20 cellular contexts compared by ENCODE assay signal in genomic region chr5:181166812-181167733, GRCh38. TPM values are rescaled to one million over a fixed set of nuclear protein-coding genes. Genes with fewer than 3 reads are reported as not detected.
A peak's percentile ranks its signal among the peaks of the same experiment; 100 is the strongest.
DNase-seq lines count a peak whose midpoint lies in the region; ATAC-seq and TF ChIP-seq lines count a peak whose summit lies in the region.
"Had no signal": no experiment of that assay in that cellular context is flagged by ENCODE, and none has a peak within 500 bp of the region (broad histone marks: within the 10 kb centered on the region; RNA-seq: fewer than 3 reads in every experiment).

No MANE protein-coding gene starts in this region.

- H3K9ac ChIP-seq in SU-DHL-6 (ENCODE audit: low read length), result no peak overlapping the region

- H3K4me3 Mint-ChIP-seq in T-helper 2 cell treated with Interferon-gamma antibody and Interleukin-4, amounts not matched to agents 5 μg/mL and 100 μg/mL, for 36 hours, result no peak overlapping the region
- H3K4me3 Mint-ChIP-seq in neural crest cell, result peak overlapping the region; percentile 1

- no peaks in the 10 kb centered on the region for H3K36me3 ChIP-seq in HEK293 (ENCODE audit: control insufficient read depth in 2 of 2, insufficient read depth in 1 of 2, low read length in 2 of 2)
- no peaks in the 10 kb centered on the region for H3K36me3 ChIP-seq in SU-DHL-6 (ENCODE audit: low read length)
- H3K36me3 ChIP-seq: adrenal gland, left lung, tibial nerve had no signal

- H3K27me3 Mint-ChIP-seq in T-helper 2 cell treated with Interferon-gamma antibody and Interleukin-4, amounts not matched to agents 5 μg/mL and 100 μg/mL, for 36 hours (ENCODE audit: low read depth), result peaks cover 37% of the 10 kb centered on the region
- H3K27me3 Mint-ChIP-seq in neural crest cell (ENCODE audit: low read depth), result peaks cover 100% of the 10 kb centered on the region

- no peak for DNase-seq in T-helper 2 cell treated with Interferon-gamma antibody and Interleukin-4, amounts not matched to agents 5 μg/mL and 100 μg/mL, for 36 hours (ENCODE audit: low spot score)
- DNase-seq in T-helper 2 cell (no peak), neural crest cell (ENCODE audit: low read depth, low spot score) (no peak), AG08396 (ENCODE audit: low spot score) (no peak), GF-D8 (lab: John Stamatoyannopoulos, UW) (no peak)
- DNase-seq: adrenal gland, cerebellar nuclear complex, COR-L47, GDM1, left lung, NCI-H187 treated with DMSO at 0.1 percent for 48 hours, T-helper 17 cell had no signal

- H4K20me1 ChIP-seq in SU-DHL-6 (ENCODE audit: low read depth, low read length), result no peaks in the 10 kb centered on the region

- H3K27ac ChIP-seq in HEK293 (ENCODE audit: extremely low read depth, low read depth, low read length) (no peak overlapping the region), SU-DHL-6 (ENCODE audit: low read depth, low read length) (peak overlapping the region; percentile 11)
- H3K27ac ChIP-seq: adrenal gland, left lung, RWPE1, tibial nerve had no signal

- H3K4me3 ChIP-seq in HEK293 (ENCODE audit: low read depth, low read length) (no peak overlapping the region), SU-DHL-6 (ENCODE audit: insufficient read depth, low read length, poor library complexity, severe bottlenecking) (no peak overlapping the region)
- H3K4me3 ChIP-seq: adrenal gland, left lung, tibial nerve had no signal

- peaks cover 6% of the 10 kb centered on the region for H3K4me1 ChIP-seq in HEK293 (ENCODE audit: control insufficient read depth, insufficient read depth, low read length)
- H3K4me1 ChIP-seq: adrenal gland had no signal

- ATAC-seq in GM21515 (IDR thresholded peaks at IDR 0.05; ENCODE audit: unreplicated experiment), result no peak
- ATAC-seq: left lung, T-helper 17 cell had no signal

- peak overlapping the region; percentile 3 for H2AFZ ChIP-seq in SU-DHL-6 (ENCODE audit: low read depth, low read length, severe bottlenecking)

- H3F3A ChIP-seq in SU-DHL-6 (ENCODE audit: insufficient read depth), result 0 out of 2 replicates have a peak, but pooled peaks cover 8% of the 10 kb centered on the region

- no peaks in the 10 kb centered on the region for H3K9me2 ChIP-seq in SU-DHL-6 (replicated peaks; ENCODE audit: insufficient read depth, low read length)

- H3K79me2 ChIP-seq in SU-DHL-6 (ENCODE audit: insufficient read depth, low read length), result no peaks in the 10 kb centered on the region

- no peaks in the 10 kb centered on the region for H3K27me3 ChIP-seq in SU-DHL-6 (ENCODE audit: low read length)

- H3K4me1 Mint-ChIP-seq in T-helper 2 cell treated with Interferon-gamma antibody and Interleukin-4, amounts not matched to agents 5 μg/mL and 100 μg/mL, for 36 hours (ENCODE audit: low read depth), result peaks cover 58% of the 10 kb centered on the region
- peaks cover 33% of the 10 kb centered on the region for H3K4me1 Mint-ChIP-seq in neural crest cell

- peaks cover 7% of the 10 kb centered on the region for H3K36me3 Mint-ChIP-seq in T-helper 2 cell treated with Interferon-gamma antibody and Interleukin-4, amounts not matched to agents 5 μg/mL and 100 μg/mL, for 36 hours (ENCODE audit: low read depth)
- H3K36me3 Mint-ChIP-seq in neural crest cell (ENCODE audit: low read depth), result no peaks in the 10 kb centered on the region

- POLR2A ChIA-PET in HEK293 (lab: Yijun Ruan, JAX), result interaction anchor here (0.6 kb wide), 1 partner anchor 56 kb away, joined by 3 read pairs; the partner anchor contains the start of gene TRIM41

- H3K4me2 ChIP-seq in SU-DHL-6 (ENCODE audit: low read depth, low read length, poor library complexity, severe bottlenecking), result peak overlapping the region; percentile 33

- CTCF ChIA-PET in HEK293 (lab: Yijun Ruan, JAX), result interaction anchor here (1.0 to 3.6 kb wide), 6 partner anchors 8 to 298 kb away, joined by 3 to 27 read pairs (median 8); no protein-coding TSS in a partner anchor

- no peaks in the 10 kb centered on the region for H3K9me3 Mint-ChIP-seq in T-helper 2 cell treated with Interferon-gamma antibody and Interleukin-4, amounts not matched to agents 5 μg/mL and 100 μg/mL, for 36 hours
- H3K9me3 Mint-ChIP-seq in neural crest cell, result no peaks in the 10 kb centered on the region

- H3K27ac Mint-ChIP-seq in T-helper 2 cell treated with Interferon-gamma antibody and Interleukin-4, amounts not matched to agents 5 μg/mL and 100 μg/mL, for 36 hours, result peak overlapping the region; percentile 49
- H3K27ac Mint-ChIP-seq in neural crest cell (ENCODE audit: unreplicated experiment), result no peak overlapping the region

- H3K9me3 ChIP-seq in HEK293 (ENCODE audit: control insufficient read depth, insufficient read depth, low read depth, low read length), result no peaks in the 10 kb centered on the region
- H3K9me3 ChIP-seq in SU-DHL-6 (ENCODE audit: insufficient read depth, low read length), result no peaks in the 10 kb centered on the region
- H3K9me3 ChIP-seq: adrenal gland, left lung, tibial nerve had no signal

- TF ChIP-seq CTCF in HEK293 (tag by site-specific recombination; IDR thresholded peaks at IDR 0.05) (no peak), SU-DHL-6 (IDR thresholded peaks at IDR 0.05; ENCODE audit: insufficient read depth, low read length, poor library complexity, severe bottlenecking) (no peak), neural crest cell (conservative IDR thresholded peaks at IDR 0.05) (no peak)

TF ChIP-seq in HEK293, 187 proteins besides CTCF, POLR2A, EP300 and RAD21 (continues in another document):
- no peak for TF ChIP-seq ZNF704 (tag by site-specific recombination; IDR thresholded peaks at IDR 0.05)
- TF ChIP-seq ZNF530 (tag by site-specific recombination; IDR thresholded peaks at IDR 0.05; ENCODE audit: low read depth), result no peak
- peak; percentile 77 for TF ChIP-seq PRDM6 (tag by site-specific recombination; IDR thresholded peaks at IDR 0.05)
- no peak for TF ChIP-seq HOXA7 (CRISPR knock-in tag; IDR thresholded peaks at IDR 0.05; ENCODE audit: borderline replicate concordance)
- TF ChIP-seq ZNF280D (tag by site-specific recombination; IDR thresholded peaks at IDR 0.05), result no peak
- no peak for TF ChIP-seq HOXC10 (CRISPR knock-in tag; IDR thresholded peaks at IDR 0.05)
- TF ChIP-seq BCL6B (tag by site-specific recombination; IDR thresholded peaks at IDR 0.05), result no peak

RNA-seq across cellular contexts. Expression of gene OR2V2, which starts 19.7 kb away (rescaled TPM):
- total RNA-seq in neural crest cell, result not detected in 2 replicates
- total RNA-seq: adrenal gland, fibroblast of villous mesenchyme, left lung, NCI-H460, skeletal muscle tissue, T-helper 17 cell, tibial nerve had no signal

RNA-seq across cellular contexts. Expression of gene OR2V1, which starts 36.1 kb away (rescaled TPM):
- not detected in 2 replicates for total RNA-seq in neural crest cell
- total RNA-seq: adrenal gland, fibroblast of villous mesenchyme, left lung, NCI-H460, skeletal muscle tissue, T-helper 17 cell, tibial nerve had no signal

RNA-seq across cellular contexts. Expression of gene TRIM7, which starts 37.9 kb away (rescaled TPM):
- total RNA-seq in neural crest cell, result not detected in 2 replicates

RNA-seq across cellular contexts. Expression of gene TRIM41, which starts 56.0 kb away (rescaled TPM):
- 34.5 and 39.1 TPM in 2 replicates for total RNA-seq in neural crest cell
